ENCODE assay signal across 8 cellular contexts in the genomic region with DNA sequence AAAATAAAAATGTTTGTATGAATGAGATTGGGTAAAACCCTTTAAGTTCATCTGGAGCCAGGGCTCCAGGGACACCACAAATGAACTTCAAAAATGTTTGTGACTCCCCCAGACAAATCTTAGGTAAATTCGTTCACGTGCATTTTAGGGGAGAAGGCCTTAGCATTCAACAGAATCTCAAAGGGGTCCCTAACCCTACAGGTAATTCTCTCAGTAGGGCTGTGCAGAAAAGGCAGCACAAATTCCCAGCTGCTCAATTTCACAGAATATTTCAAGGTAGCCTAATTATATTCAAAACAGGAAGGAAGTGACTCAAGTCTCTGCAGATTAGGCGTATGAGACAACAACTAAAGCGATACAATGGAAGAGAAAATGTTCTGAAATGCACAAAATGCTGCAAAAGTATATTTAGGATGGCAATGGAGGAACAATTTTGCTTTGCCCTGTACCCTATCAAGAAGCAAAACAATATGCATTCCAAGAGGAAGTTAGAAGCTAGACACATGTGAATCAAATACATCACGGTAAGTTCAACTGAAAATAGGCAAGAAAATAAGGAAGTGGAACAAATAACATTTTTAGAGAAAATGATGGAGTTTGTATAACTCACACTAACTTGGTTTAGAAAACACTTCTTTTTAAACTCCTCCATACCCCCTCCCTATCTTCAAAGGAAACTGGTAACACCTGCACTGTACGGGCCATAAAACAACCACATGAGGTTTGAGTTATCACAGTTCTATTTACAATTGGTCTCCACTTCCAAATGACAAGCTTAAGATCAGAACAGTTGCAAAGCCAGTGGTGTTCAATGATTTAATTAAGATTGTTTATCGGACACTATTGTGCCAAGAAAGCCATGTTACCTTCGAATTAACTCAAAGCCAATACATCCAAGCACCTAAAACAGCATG. TPM values are rescaled to one million over a fixed set of nuclear protein-coding genes. Genes with fewer than 3 reads are reported as not detected.
DNase-seq lines count a peak whose midpoint lies in the region; FAIRE-seq and TF ChIP-seq lines count a peak whose summit lies in the region.

No MANE protein-coding gene starts in this region.

- no peak overlapping the region for H3T11ph ChIP-seq in H9 (ENCODE audit: low read length)

- H3K4me1 Mint-ChIP-seq in H9, result peaks cover 20 to 23% of the 10 kb centered on the region in 2 experiments

- no peak overlapping the region for H2AFZ ChIP-seq in H9 (ENCODE audit: low read length)

- no peak overlapping the region for H3K9ac ChIP-seq in H9 (ENCODE audit: extremely low read depth, insufficient read length, low read length)

- peak overlapping the region; percentile 82 for H3K4me2 ChIP-seq in H9 (ENCODE audit: insufficient read depth, insufficient read length, low read length)

- FAIRE-seq in frontal cortex (lab: Jason Lieb, UNC), result no peak

- H3K9me3 ChIP-seq in H9 (ENCODE audit: control insufficient read depth, low read depth, low read length), result no peaks in the 10 kb centered on the region

- no peak overlapping the region for H4K8ac ChIP-seq in H9 (replicated peaks; ENCODE audit: insufficient read length, low read depth, low read length)

- no peak overlapping the region for H3K27ac Mint-ChIP-seq in H9

- no peak overlapping the region for H2BK20ac ChIP-seq in H9 (ENCODE audit: low read depth, low read length, poor library complexity, severe bottlenecking)

- no peak overlapping the region for H3K56ac ChIP-seq in H9 (ENCODE audit: insufficient read length, low read depth, low read length)

- H2BK12ac ChIP-seq in H9 (ENCODE audit: insufficient read length, low read depth, low read length), result no peak overlapping the region

- no peaks in the 10 kb centered on the region for H3K9me3 Mint-ChIP-seq in H9

- H3K36me3 Mint-ChIP-seq in H9 (ENCODE audit: insufficient read depth in 1 of 3, low read depth in 3 of 3), result peaks cover 0 to 11% (median 4%) of the 10 kb centered on the region in 3 experiments; a peak in 5 of 7 replicates

- H3K4me3 ChIP-seq in epithelial cell of esophagus (ENCODE audit: low read length) (peak overlapping the region; percentile 88), skeletal muscle cell (ENCODE audit: low read depth, low read length) (peak overlapping the region; percentile 93)

- H3K27me3 Mint-ChIP-seq in H9 (ENCODE audit: low read depth), result no peaks in the 10 kb centered on the region

- peaks cover 10% of the 10 kb centered on the region for H3K23me2 ChIP-seq in H9 (ENCODE audit: insufficient read length, low read depth, low read length, poor library complexity, severe bottlenecking)

- no peak overlapping the region for H4K91ac ChIP-seq in H9 (ENCODE audit: insufficient read length, low read depth, low read length)

- H4K20me1 ChIP-seq in H9 (ENCODE audit: control insufficient read depth, insufficient read depth, insufficient read length), result no peaks in the 10 kb centered on the region

- H3K4me1 ChIP-seq in H9 (ENCODE audit: insufficient read depth, low read length), result peaks cover 2% of the 10 kb centered on the region; the same call in 1 of the 2 replicates

- H2BK120ac ChIP-seq in H9 (ENCODE audit: low read depth, low read length, poor library complexity, severe bottlenecking), result no peak overlapping the region

- WGBS in H9 (ENCODE audit: extremely low coverage, insufficient read length, low lambda C conversion rate), result no CpG with 5 or more reads among the region's 8 CpGs

- no peak for DNase-seq in H9
- peak; percentile 15 for DNase-seq in SIG-M5 (lab: John Stamatoyannopoulos, UW)
- peak; percentile 22 for DNase-seq in epithelial cell of esophagus (ENCODE audit: low read depth)
- DNase-seq in skeletal muscle cell (ENCODE audit: low read depth), result no peak
- DNase-seq in HK-2 (ENCODE audit: unreplicated experiment), result no peak
- DNase-seq in pons (ENCODE audit: low spot score), result no peak
- no peak for DNase-seq in retina
- no peak for DNase-seq in frontal cortex (ENCODE audit: low spot score in 2 of 2)

- no peak overlapping the region for H3K18ac ChIP-seq in H9 (ENCODE audit: insufficient read length, low read depth, low read length)

- H3K23ac ChIP-seq in H9 (ENCODE audit: insufficient read length, low read depth, low read length), result no peak overlapping the region

- TF ChIP-seq CTCF in H9 (conservative IDR thresholded peaks at IDR 0.05), result no peak
- TF ChIP-seq CTCF in epithelial cell of esophagus (IDR thresholded peaks at IDR 0.05; ENCODE audit: insufficient read depth, low read depth, low read length, missing control alignments), result no peak

- no peaks in the 10 kb centered on the region for H3K79me1 ChIP-seq in H9 (ENCODE audit: insufficient read depth, low read depth, low read length, poor library complexity, severe bottlenecking)

- H3K27ac ChIP-seq in H9 (ENCODE audit: insufficient read length, low read depth, low read length), result no peak overlapping the region

- H2BK5ac ChIP-seq in H9 (ENCODE audit: insufficient read length, low read length), result no peak overlapping the region

- H3K4me3 Mint-ChIP-seq in H9, result peak overlapping the region; percentile 86 to 93

- H3K27me3 ChIP-seq in H9 (ENCODE audit: insufficient read depth, low read length), result no peaks in the 10 kb centered on the region

- H3K14ac ChIP-seq in H9 (ENCODE audit: insufficient read depth, low read length), result no peak overlapping the region

- no peak overlapping the region for H2AK5ac ChIP-seq in H9 (ENCODE audit: insufficient read length, low read length)

- H3K79me2 ChIP-seq in H9 (ENCODE audit: insufficient read depth, low read length), result no peaks in the 10 kb centered on the region

- no peak overlapping the region for H3K4ac ChIP-seq in H9 (ENCODE audit: low read depth, low read length)

- H2BK15ac ChIP-seq in H9 (ENCODE audit: low read depth, low read length), result no peak overlapping the region

- H4K5ac ChIP-seq in H9 (ENCODE audit: insufficient read length, low read depth, low read length), result no peak overlapping the region

RNA-seq across cellular contexts. Expression of gene GIT2, which starts 1.6 kb away (rescaled TPM):
- total RNA-seq in H9 (2021) (25.0 and 27.0 TPM in 2 replicates), frontal cortex (20.4 TPM)

RNA-seq across cellular contexts. Expression of gene ANKRD13A, which starts 4.7 kb away (rescaled TPM):
- total RNA-seq in H9 (2021), result 18.0 and 19.1 TPM in 2 replicates
- total RNA-seq in frontal cortex, result 24.9 TPM

RNA-seq across cellular contexts. Expression of gene C12orf76, which starts 53.8 kb away (rescaled TPM):
- total RNA-seq in H9 (2021) (8.9 and 9.7 TPM in 2 replicates), frontal cortex (113 TPM)

Comparison
In these comparisons a context has a peak if more than half of its experiments do, and no peak if none do; other contexts are left out.
1. DNase-seq: peak in SIG-M5 (single experiment) and epithelial cell of esophagus (single experiment); none in H9 (single experiment), skeletal muscle cell (single experiment), HK-2 (single experiment), pons (single experiment), retina (single experiment) and frontal cortex (0 of 2).
2. RNA of gene C12orf76, which starts 53.8 kb away (total RNA-seq): 113 TPM in frontal cortex (single experiment); 8.9 to 9.7 TPM in H9; every median in the first group is over 10 times any median in the second.